In genomic region chr19:42207767-42208259, GRCh38 we compare ENCODE assay signal across 8 cellular contexts. TPM values are rescaled to one million over a fixed set of nuclear protein-coding genes. Genes with fewer than 3 reads are reported as not detected.
A peak's percentile ranks its signal among the peaks of the same experiment; 100 is the strongest.
DNase-seq lines count a peak whose midpoint lies in the region; ATAC-seq, FAIRE-seq and TF ChIP-seq lines count a peak whose summit lies in the region.

No MANE protein-coding gene starts in this region.

- POLR2A ChIA-PET in A549 (lab: Yijun Ruan, JAX) (interaction anchor here (1.0 kb wide), 1 partner anchor 10 kb away, joined by 3 read pairs; the partner anchor contains the start of gene DEDD2), HEK293T (lab: Yijun Ruan, JAX) (no interaction called here)
- POLR2A ChIA-PET in activated CD8-positive, alpha-beta T cell treated with anti-CD3 and anti-CD28 coated beads for 36 hours (lab: Charles Lee), result interaction anchor here (1.0 kb wide), 1 partner anchor 9 kb away, joined by 4 read pairs; no protein-coding TSS in a partner anchor

- no peak overlapping the region for H4K91ac ChIP-seq in neuronal stem cell (ENCODE audit: low read depth, low read length, poor library complexity)

- WGBS in A549 (ENCODE audit: missing lambda C conversion rate), result 54% methylated on average over 6 of the region's 6 CpGs
- no CpG with 5 or more reads among the region's 6 CpGs for WGBS in neuronal stem cell (ENCODE audit: extremely low coverage in 2 of 2, insufficient read length in 2 of 2, insufficient replicate concordance in 1 of 2), 2 donors

- ATAC-seq in A549 (peak; percentile 73 to 82), GM21381 (IDR thresholded peaks at IDR 0.05; ENCODE audit: unreplicated experiment) (no peak), HG03520 (IDR thresholded peaks at IDR 0.05; ENCODE audit: unreplicated experiment) (no peak)
- ATAC-seq in activated CD8-positive, alpha-beta T cell treated with anti-CD3 and anti-CD28 coated beads for 36 hours, result peak; percentile 39

- H3K23ac ChIP-seq in neuronal stem cell (ENCODE audit: low read depth, low read length, poor library complexity), result no peak overlapping the region

- H2BK120ac ChIP-seq in neuronal stem cell (ENCODE audit: low read depth, low read length), result no peak overlapping the region

- no peak overlapping the region for H2BK12ac ChIP-seq in neuronal stem cell (ENCODE audit: low read length)

- H3K4me3 ChIP-seq in A549 (no peak overlapping the region), HFF-Myc (replicated peaks; ENCODE audit: low read depth, low read length) (no peak overlapping the region), neuronal stem cell (ENCODE audit: low read length in 2 of 2) (peak overlapping the region in 1 of 2 donors; percentile 12)

- H3K4me1 ChIP-seq in A549, result peaks cover 23% of the 10 kb centered on the region
- no peaks in the 10 kb centered on the region for H3K4me1 ChIP-seq in neuronal stem cell (ENCODE audit: control insufficient read depth in 2 of 2, insufficient read depth in 1 of 2, low read depth in 1 of 2, low read length in 2 of 2)

- H2BK15ac ChIP-seq in neuronal stem cell (ENCODE audit: low read length), result no peak overlapping the region

- no peak overlapping the region for H3K4me3 Mint-ChIP-seq in activated CD8-positive, alpha-beta T cell treated with anti-CD3 and anti-CD28 coated beads for 36 hours

- peaks cover 48% of the 10 kb centered on the region for H3K4me1 Mint-ChIP-seq in activated CD8-positive, alpha-beta T cell treated with anti-CD3 and anti-CD28 coated beads for 36 hours (ENCODE audit: low read depth)

- TF ChIP-seq EP300 in A549 (IDR thresholded peaks at IDR 0.05), result no peak

- H3K9ac ChIP-seq in neuronal stem cell (ENCODE audit: low read depth, low read length, poor library complexity), result no peak overlapping the region

- H3K79me1 ChIP-seq in neuronal stem cell (ENCODE audit: low read depth, low read length), result peaks cover 6% of the 10 kb centered on the region

- no peak overlapping the region for H3K18ac ChIP-seq in neuronal stem cell (ENCODE audit: low read length)

- no peaks in the 10 kb centered on the region for H3K27me3 Mint-ChIP-seq in activated CD8-positive, alpha-beta T cell treated with anti-CD3 and anti-CD28 coated beads for 36 hours

- peaks cover 39% of the 10 kb centered on the region for H3K36me3 Mint-ChIP-seq in activated CD8-positive, alpha-beta T cell treated with anti-CD3 and anti-CD28 coated beads for 36 hours (ENCODE audit: low read depth)

- no peak overlapping the region for H4K8ac ChIP-seq in neuronal stem cell (ENCODE audit: low read depth, low read length)

- H3K9me3 ChIP-seq in A549 (no peaks in the 10 kb centered on the region), neuronal stem cell (replicated peaks in 1 of 2; ENCODE audit: control insufficient read depth in 2 of 2, insufficient read depth in 1 of 2, low read depth in 1 of 2, low read length in 2 of 2) (no peaks in the 10 kb centered on the region)

- CTCF ChIA-PET in A549 (lab: Yijun Ruan, JAX) (interaction anchor here (1.1 to 13.0 kb wide), 11 partner anchors 9 to 99 kb away, joined by 3 to 136 read pairs (median 4); partner anchors contain the start of gene POU2F2), HEK293T (lab: Yijun Ruan, JAX) (no interaction called here)
- CTCF ChIA-PET in activated CD8-positive, alpha-beta T cell treated with anti-CD3 and anti-CD28 coated beads for 36 hours (lab: Charles Lee), result interaction anchor here (0.6 kb wide), 1 partner anchor 17 kb away, joined by 3 read pairs; no protein-coding TSS in a partner anchor

- FAIRE-seq in A549 (lab: Jason Lieb, UNC), result no peak

- no peak overlapping the region for H2AK5ac ChIP-seq in neuronal stem cell (ENCODE audit: low read depth, low read length)

- H2AFZ ChIP-seq in neuronal stem cell (ENCODE audit: low read length), result no peak overlapping the region

- H3K9me3 Mint-ChIP-seq in activated CD8-positive, alpha-beta T cell treated with anti-CD3 and anti-CD28 coated beads for 36 hours, result no peaks in the 10 kb centered on the region

- TF ChIP-seq CTCF in A549 (IDR thresholded peaks at IDR 0.05) (no peak), HFF-Myc (IDR thresholded peaks at IDR 0.05; ENCODE audit: low read depth, low read length, missing control alignments) (no peak)
- TF ChIP-seq CTCF in activated CD8-positive, alpha-beta T cell treated with anti-CD3 and anti-CD28 coated beads for 36 hours (IDR thresholded peaks at IDR 0.05), result no peak

- no peak overlapping the region for H3K4ac ChIP-seq in neuronal stem cell (ENCODE audit: low read length)

- H3K27ac ChIP-seq in A549 (peak overlapping the region; percentile 23 to 68; a peak in 5 of 6 replicates), neuronal stem cell (replicated peaks; ENCODE audit: low read length) (no peak overlapping the region)

- H3K27me3 ChIP-seq in neuronal stem cell (ENCODE audit: control insufficient read depth in 3 of 3, insufficient read depth in 3 of 3, low read depth in 1 of 3, low read length in 3 of 3), result no peaks in the 10 kb centered on the region

- H3K4me2 ChIP-seq in A549 (peak overlapping the region; percentile 33), neuronal stem cell (ENCODE audit: insufficient read depth, low read length, poor library complexity, severe bottlenecking) (no peak overlapping the region)

- no peak for TF ChIP-seq RAD21 in A549 (conservative IDR thresholded peaks at IDR 0.05 in 1 of 2, IDR thresholded peaks at IDR 0.05 in 1 of 2)

- H3K14ac ChIP-seq in neuronal stem cell (ENCODE audit: low read length), result no peak overlapping the region

- intact Hi-C loops in activated CD8-positive, alpha-beta T cell treated with anti-CD3 and anti-CD28 coated beads for 36 hours (cut with micrococcal nuclease), result no loop called here

- peak overlapping the region; percentile 71 for H3K27ac Mint-ChIP-seq in activated CD8-positive, alpha-beta T cell treated with anti-CD3 and anti-CD28 coated beads for 36 hours

- no peak overlapping the region for H2BK5ac ChIP-seq in neuronal stem cell (ENCODE audit: low read length)

- DNase-seq in A549 (ENCODE audit: low read depth in 1 of 2, low spot score in 1 of 2) (peak; percentile 70 to 86), HFF-Myc (ENCODE audit: extremely low read depth, low read depth) (peak; percentile 77), iris pigment epithelial cell (ENCODE audit: low read depth) (peak; percentile 90), HEK293T (ENCODE audit: extremely low spot score) (no peak), neuronal stem cell (ENCODE audit: low spot score) (no peak)
- no peak for DNase-seq in activated CD8-positive, alpha-beta T cell treated with anti-CD3 and anti-CD28 coated beads for 36 hours

- peaks cover 51 to 80% of the 10 kb centered on the region in 2 donors for H3K36me3 ChIP-seq in neuronal stem cell (replicated peaks in 1 of 2; ENCODE audit: control insufficient read depth in 2 of 2, insufficient read depth in 2 of 2, low read length in 2 of 2)

- no peak for TF ChIP-seq POLR2A in A549 (IDR thresholded peaks at IDR 0.05; ENCODE audit: low read length)

TF ChIP-seq in A549, 52 proteins besides CTCF, POLR2A, EP300 and RAD21 (continues in another document):
- TF ChIP-seq ZFP36 (IDR thresholded peaks at IDR 0.05; ENCODE audit: borderline replicate concordance, partially characterized antibody) (no peak), POLR2AphosphoS2 (conservative IDR thresholded peaks at IDR 0.05; ENCODE audit: low read length) (no peak), NFE2L2 (conservative IDR thresholded peaks at IDR 0.05; ENCODE audit: low read length) (no peak), JUN (IDR thresholded peaks at IDR 0.05) (no peak)

RNA-seq across cellular contexts. Expression of gene DEDD2, which starts 9.7 kb away (rescaled TPM):
- 30.8 and 37.9 TPM in 2 replicates for polyA plus RNA-seq in A549 (2011; rRNA removed)
- 72.8 and 91.8 TPM in 2 replicates for polyA plus RNA-seq in A549 (2012; cell fraction: cytosol; rRNA removed)
- 65.3 and 65.8 TPM in 2 replicates for polyA plus RNA-seq in A549 (2012; cell fraction: nucleus; rRNA removed)
- 39.7 to 54.1 TPM (median 43.2 TPM) in 3 replicates for polyA plus RNA-seq in A549 (2017; fragmentation: RNase III; extraction: RNeasy Plus Mini Kit Qiagen cat#74134 plus additional on column Dnase treatment)
- 29.4 and 37.6 TPM in 2 replicates for polyA minus RNA-seq in A549 (2011; rRNA and poly(A)+ RNA removed)
- total RNA-seq in activated CD8-positive, alpha-beta T cell treated with anti-CD3 and anti-CD28 coated beads for 36 hours, result 10 to 100 TPM; 21.7 to 22.5 TPM
- polyA plus RNA-seq in neuronal stem cell (2013, experiment 1 of 2), result 29.2 TPM
- polyA plus RNA-seq in neuronal stem cell (2013, experiment 2 of 2), result 27.6 TPM

RNA-seq across cellular contexts. Expression of gene ZNF526, which starts 12.3 kb away (rescaled TPM):
- polyA plus RNA-seq in A549 (2011; rRNA removed), result 7.1 and 8.7 TPM in 2 replicates
- polyA plus RNA-seq in A549 (2012; cell fraction: cytosol; rRNA removed), result 5.9 and 8.4 TPM in 2 replicates
- 9.9 and 14.4 TPM in 2 replicates for polyA plus RNA-seq in A549 (2012; cell fraction: nucleus; rRNA removed)
- 12.2 to 12.9 TPM (median 12.6 TPM) in 3 replicates for polyA plus RNA-seq in A549 (2017; fragmentation: RNase III; extraction: RNeasy Plus Mini Kit Qiagen cat#74134 plus additional on column Dnase treatment)
- polyA minus RNA-seq in A549 (2011; rRNA and poly(A)+ RNA removed), result 22.7 and 24.7 TPM in 2 replicates
- 10 to 100 TPM; 12.0 to 12.3 TPM for total RNA-seq in activated CD8-positive, alpha-beta T cell treated with anti-CD3 and anti-CD28 coated beads for 36 hours
- 5.4 TPM for polyA plus RNA-seq in neuronal stem cell (2013, experiment 1 of 2)
- polyA plus RNA-seq in neuronal stem cell (2013, experiment 2 of 2), result 5.2 TPM

RNA-seq across cellular contexts. Expression of gene GSK3A, which starts 34.6 kb away (rescaled TPM):
- 55.2 and 79.7 TPM in 2 replicates for polyA plus RNA-seq in A549 (2011; rRNA removed)
- polyA plus RNA-seq in A549 (2012; cell fraction: cytosol; rRNA removed), result 82.6 and 118 TPM in 2 replicates
- 80.7 and 99.8 TPM in 2 replicates for polyA plus RNA-seq in A549 (2012; cell fraction: nucleus; rRNA removed)
- polyA plus RNA-seq in A549 (2017; fragmentation: RNase III; extraction: RNeasy Plus Mini Kit Qiagen cat#74134 plus additional on column Dnase treatment), result 81.0 to 85.1 TPM (median 84.0 TPM) in 3 replicates
- 69.2 and 87.0 TPM in 2 replicates for polyA minus RNA-seq in A549 (2011; rRNA and poly(A)+ RNA removed)
- total RNA-seq in activated CD8-positive, alpha-beta T cell treated with anti-CD3 and anti-CD28 coated beads for 36 hours, result 10 to 100 TPM; 30.5 to 31.7 TPM
- 67.3 TPM for polyA plus RNA-seq in neuronal stem cell (2013, experiment 1 of 2)
- 64.6 TPM for polyA plus RNA-seq in neuronal stem cell (2013, experiment 2 of 2)

RNA-seq across cellular contexts. Expression of gene ERF, which starts 47.1 kb away (rescaled TPM):
- polyA plus RNA-seq in A549 (2011; rRNA removed), result 71.9 and 103 TPM in 2 replicates
- polyA plus RNA-seq in A549 (2012; cell fraction: cytosol; rRNA removed), result 115 and 150 TPM in 2 replicates
- 307 and 352 TPM in 2 replicates for polyA plus RNA-seq in A549 (2012; cell fraction: nucleus; rRNA removed)
- polyA plus RNA-seq in A549 (2017; fragmentation: RNase III; extraction: RNeasy Plus Mini Kit Qiagen cat#74134 plus additional on column Dnase treatment), result 107 to 123 TPM (median 120 TPM) in 3 replicates
- 113 and 120 TPM in 2 replicates for polyA minus RNA-seq in A549 (2011; rRNA and poly(A)+ RNA removed)
- total RNA-seq in activated CD8-positive, alpha-beta T cell treated with anti-CD3 and anti-CD28 coated beads for 36 hours, result 10 to 100 TPM; 60.0 to 69.2 TPM
- polyA plus RNA-seq in neuronal stem cell (2013, experiment 1 of 2), result 77.7 TPM
- polyA plus RNA-seq in neuronal stem cell (2013, experiment 2 of 2), result 78.0 TPM

Comparison
In these comparisons a context has a peak if more than half of its experiments do, and no peak if none do; other contexts are left out.
1. ATAC-seq: peak in A549 (2 of 2) and activated CD8-positive, alpha-beta T cell treated with anti-CD3 and anti-CD28 coated beads for 36 hours (single experiment); none in GM21381 (single experiment) and HG03520 (single experiment).
2. DNase-seq: peak in A549 (2 of 2), HFF-Myc (single experiment) and iris pigment epithelial cell (single experiment); none in activated CD8-positive, alpha-beta T cell treated with anti-CD3 and anti-CD28 coated beads for 36 hours (single experiment), HEK293T (single experiment) and neuronal stem cell (single experiment).